ENCODE assay signal across 3 cellular contexts in the genomic region with DNA sequence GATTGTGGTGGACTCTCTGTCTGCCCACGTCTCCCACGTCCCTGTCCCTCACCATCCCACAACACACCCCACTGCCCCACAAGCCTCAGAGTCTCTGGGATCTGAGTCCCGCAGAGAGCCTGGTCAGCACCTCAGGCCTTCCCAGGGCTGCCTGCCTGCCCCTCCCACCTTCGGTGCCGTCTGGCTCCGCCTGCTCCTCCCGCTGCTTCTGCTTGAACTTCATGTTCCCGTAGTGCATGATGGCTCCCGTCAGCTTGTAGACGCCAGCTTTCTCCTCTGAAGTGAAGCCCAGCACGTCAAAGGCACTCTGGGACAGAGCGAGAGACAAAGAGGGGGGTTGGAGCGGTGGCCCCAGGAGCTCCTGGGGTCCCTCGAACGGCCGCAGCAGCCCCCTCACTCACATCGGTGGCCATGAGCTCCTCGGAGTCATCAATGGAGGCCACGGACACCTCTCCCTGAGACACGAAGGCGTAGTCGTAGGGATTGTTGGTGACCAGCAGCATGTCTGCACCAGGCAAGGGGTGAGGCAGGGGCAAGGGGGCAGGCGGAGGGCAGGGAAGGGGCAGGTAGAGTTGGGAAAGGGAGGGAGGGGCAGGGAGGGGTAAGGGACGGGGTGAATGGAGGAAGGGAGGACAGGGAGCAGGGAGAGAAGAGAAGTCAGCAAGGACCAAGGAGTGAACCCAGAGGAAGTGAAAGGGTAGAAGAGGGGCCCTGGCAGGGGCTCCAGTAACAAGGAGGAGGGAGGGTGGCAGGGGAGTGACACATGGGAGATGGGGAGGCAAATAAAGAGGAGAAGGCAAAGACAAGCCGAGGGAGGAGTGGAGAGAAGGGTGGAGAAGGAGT.
TF ChIP-seq lines count a peak whose summit lies in the region.

No MANE protein-coding gene starts in this region.

TF ChIP-seq in SK-N-SH treated with all-trans-retinoic acid at 6 μM for 48 hours, 23 proteins besides CTCF, POLR2A, EP300 and RAD21 (continues in another document):
- no peak for TF ChIP-seq CSRNP3 (CRISPR knock-in tag; IDR thresholded peaks at IDR 0.05)
- no peak for TF ChIP-seq ZFP3 (CRISPR knock-in tag; IDR thresholded peaks at IDR 0.05)
- no peak for TF ChIP-seq ZC3H10 (CRISPR knock-in tag; IDR thresholded peaks at IDR 0.05)
- no peak for TF ChIP-seq TOX (CRISPR knock-in tag; IDR thresholded peaks at IDR 0.05; ENCODE audit: borderline replicate concordance)
- TF ChIP-seq RARB (CRISPR knock-in tag; IDR thresholded peaks at IDR 0.05) = no peak
- TF ChIP-seq TCF4 (CRISPR knock-in tag; IDR thresholded peaks at IDR 0.05; ENCODE audit: borderline replicate concordance) = no peak
- TF ChIP-seq ZNF565 (CRISPR knock-in tag; conservative IDR thresholded peaks at IDR 0.05; ENCODE audit: low read depth) = no peak
- TF ChIP-seq ZFP30 (CRISPR knock-in tag; IDR thresholded peaks at IDR 0.05) = no peak
- TF ChIP-seq TSHZ2 (CRISPR knock-in tag; IDR thresholded peaks at IDR 0.05) = no peak
- TF ChIP-seq CREB5 (CRISPR knock-in tag; IDR thresholded peaks at IDR 0.05; ENCODE audit: low read depth) = no peak
- no peak for TF ChIP-seq ISL1 (CRISPR knock-in tag; IDR thresholded peaks at IDR 0.05)
- no peak for TF ChIP-seq PPARA (CRISPR knock-in tag; IDR thresholded peaks at IDR 0.05; ENCODE audit: borderline replicate concordance)
- TF ChIP-seq ZNF8 (CRISPR knock-in tag; IDR thresholded peaks at IDR 0.05) = no peak

TF ChIP-seq in SK-N-SH, 30 proteins besides CTCF, POLR2A, EP300 and RAD21:
- TF ChIP-seq YY1 (IDR thresholded peaks at IDR 0.05; ENCODE audit: low read depth) (no peak), FOSL2 (IDR thresholded peaks at IDR 0.05; ENCODE audit: borderline replicate concordance, low read depth) (no peak), MEF2A (IDR thresholded peaks at IDR 0.05; ENCODE audit: borderline replicate concordance, low read depth) (no peak), GATA2 (CRISPR knock-in tag; IDR thresholded peaks at IDR 0.05) (no peak)
- TF ChIP-seq, protein P1, sequence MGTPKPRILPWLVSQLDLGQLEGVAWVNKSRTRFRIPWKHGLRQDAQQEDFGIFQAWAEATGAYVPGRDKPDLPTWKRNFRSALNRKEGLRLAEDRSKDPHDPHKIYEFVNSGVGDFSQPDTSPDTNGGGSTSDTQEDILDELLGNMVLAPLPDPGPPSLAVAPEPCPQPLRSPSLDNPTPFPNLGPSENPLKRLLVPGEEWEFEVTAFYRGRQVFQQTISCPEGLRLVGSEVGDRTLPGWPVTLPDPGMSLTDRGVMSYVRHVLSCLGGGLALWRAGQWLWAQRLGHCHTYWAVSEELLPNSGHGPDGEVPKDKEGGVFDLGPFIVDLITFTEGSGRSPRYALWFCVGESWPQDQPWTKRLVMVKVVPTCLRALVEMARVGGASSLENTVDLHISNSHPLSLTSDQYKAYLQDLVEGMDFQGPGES (IDR thresholded peaks at IDR 0.05; ENCODE audit: low read depth, low read length) = no peak
- TF ChIP-seq, protein P2, sequence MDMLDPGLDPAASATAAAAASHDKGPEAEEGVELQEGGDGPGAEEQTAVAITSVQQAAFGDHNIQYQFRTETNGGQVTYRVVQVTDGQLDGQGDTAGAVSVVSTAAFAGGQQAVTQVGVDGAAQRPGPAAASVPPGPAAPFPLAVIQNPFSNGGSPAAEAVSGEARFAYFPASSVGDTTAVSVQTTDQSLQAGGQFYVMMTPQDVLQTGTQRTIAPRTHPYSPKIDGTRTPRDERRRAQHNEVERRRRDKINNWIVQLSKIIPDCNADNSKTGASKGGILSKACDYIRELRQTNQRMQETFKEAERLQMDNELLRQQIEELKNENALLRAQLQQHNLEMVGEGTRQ (IDR thresholded peaks at IDR 0.05; ENCODE audit: borderline replicate concordance, low read depth, low read length) = no peak
TF ChIP-seq in SK-N-SH: peak in this region for 0.

TF ChIP-seq in WTC11, 78 proteins besides CTCF, POLR2A, EP300 and RAD21:
- TF ChIP-seq, protein P3, sequence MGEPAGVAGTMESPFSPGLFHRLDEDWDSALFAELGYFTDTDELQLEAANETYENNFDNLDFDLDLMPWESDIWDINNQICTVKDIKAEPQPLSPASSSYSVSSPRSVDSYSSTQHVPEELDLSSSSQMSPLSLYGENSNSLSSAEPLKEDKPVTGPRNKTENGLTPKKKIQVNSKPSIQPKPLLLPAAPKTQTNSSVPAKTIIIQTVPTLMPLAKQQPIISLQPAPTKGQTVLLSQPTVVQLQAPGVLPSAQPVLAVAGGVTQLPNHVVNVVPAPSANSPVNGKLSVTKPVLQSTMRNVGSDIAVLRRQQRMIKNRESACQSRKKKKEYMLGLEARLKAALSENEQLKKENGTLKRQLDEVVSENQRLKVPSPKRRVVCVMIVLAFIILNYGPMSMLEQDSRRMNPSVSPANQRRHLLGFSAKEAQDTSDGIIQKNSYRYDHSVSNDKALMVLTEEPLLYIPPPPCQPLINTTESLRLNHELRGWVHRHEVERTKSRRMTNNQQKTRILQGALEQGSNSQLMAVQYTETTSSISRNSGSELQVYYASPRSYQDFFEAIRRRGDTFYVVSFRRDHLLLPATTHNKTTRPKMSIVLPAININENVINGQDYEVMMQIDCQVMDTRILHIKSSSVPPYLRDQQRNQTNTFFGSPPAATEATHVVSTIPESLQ (CRISPR knock-in tag; IDR thresholded peaks at IDR 0.05) = no peak
- TF ChIP-seq GTF2I (CRISPR knock-in tag; conservative IDR thresholded peaks at IDR 0.05) = no peak
